In genomic region chr5:72246239-72246580, GRCh38 we compare ENCODE assay signal across 10 cellular contexts.
A peak's percentile ranks its signal among the peaks of the same experiment; 100 is the strongest.
DNase-seq lines count a peak whose midpoint lies in the region; ATAC-seq, FAIRE-seq and TF ChIP-seq lines count a peak whose summit lies in the region.
"Had no signal": no experiment of that assay in that cellular context is flagged by ENCODE, and none has a peak within 500 bp of the region (broad histone marks: within the 10 kb centered on the region; RNA-seq: fewer than 3 reads in every experiment).

No MANE protein-coding gene starts in this region.

- no peak for DNase-seq in H54 (ENCODE audit: insufficient read length, low spot score)
- peak; percentile 38 for DNase-seq in OCI-M1 (lab: John Stamatoyannopoulos, UW)
- no peak for DNase-seq in esophagus squamous epithelium (lab: John Stamatoyannopoulos, UW)
- no peak for DNase-seq in stomach
- no peak for DNase-seq in GM03348 (ENCODE audit: low spot score)
- DNase-seq in activated T-cell treated with anti-CD3 and anti-CD28 coated beads, Interleukin-2, amount 50 U/mL, for 4 hours, result no peak
- DNase-seq in NCI-H1048 (lab: John Stamatoyannopoulos, UW), result no peak
- DNase-seq: activated gamma-delta T cell, MG63 had no signal

- no peaks in the 10 kb centered on the region for H3K9me3 Mint-ChIP-seq in activated T-cell treated with anti-CD3 and anti-CD28 coated beads, Interleukin-2, amount 50 U/mL, for 4 hours

- H3K27ac ChIP-seq in esophagus squamous epithelium (peak overlapping the region; percentile 13 to 73 (median 64)), stomach (peak overlapping the region in 4 of 5 donors; percentile 58 to 80 (median 68))

- H3K4me3 ChIP-seq in esophagus squamous epithelium (no peak overlapping the region), stomach (no peak overlapping the region)
- H3K4me3 ChIP-seq: MG63, skin epidermis had no signal

- peaks cover 18% of the 10 kb centered on the region for H3K4me1 Mint-ChIP-seq in activated T-cell treated with anti-CD3 and anti-CD28 coated beads, Interleukin-2, amount 50 U/mL, for 4 hours (ENCODE audit: low read depth)

- H3K9me3 ChIP-seq in esophagus squamous epithelium (no peaks in the 10 kb centered on the region), stomach (no peaks in the 10 kb centered on the region)
- H3K9me3 ChIP-seq: MG63 had no signal

- intact Hi-C loops in esophagus squamous epithelium (cut with DNase I), result loop anchor here (10.0 kb wide), 1 partner anchor 101 kb away; no protein-coding TSS in a partner anchor
- intact Hi-C loops in stomach (cut with DNase I; ENCODE audit: low total_unique reads), result no loop called here

- peak; percentile 43 for FAIRE-seq in H54 (lab: Jason Lieb, UNC)

- no peak for ATAC-seq in activated T-cell treated with anti-CD3 and anti-CD28 coated beads, Interleukin-2, amount 50 U/mL, for 4 hours

- no peak for TF ChIP-seq EP300 in stomach (IDR thresholded peaks at IDR 0.05)

- H3K36me3 Mint-ChIP-seq in activated T-cell treated with anti-CD3 and anti-CD28 coated beads, Interleukin-2, amount 50 U/mL, for 4 hours (ENCODE audit: insufficient read depth), result peaks cover 7% of the 10 kb centered on the region

- no peak overlapping the region for H3K4me3 Mint-ChIP-seq in activated T-cell treated with anti-CD3 and anti-CD28 coated beads, Interleukin-2, amount 50 U/mL, for 4 hours

- no peak for TF ChIP-seq POLR2A in H54 (IDR thresholded peaks at IDR 0.05; ENCODE audit: low read depth, low read length)
- no peak for TF ChIP-seq POLR2A in esophagus squamous epithelium (IDR thresholded peaks at IDR 0.05)
- no peak for TF ChIP-seq POLR2A in stomach (IDR thresholded peaks at IDR 0.05)

- TF ChIP-seq CTCF in esophagus squamous epithelium (IDR thresholded peaks at IDR 0.05) (peak in 3 of 6 experiments; percentile 10 to 13 (median 12)), stomach (IDR thresholded peaks at IDR 0.05) (peak in 2 of 7 experiments; percentile 14 to 27)

- peaks cover 5 to 52% (median 19%) of the 10 kb centered on the region in 3 donors for H3K4me1 ChIP-seq in esophagus squamous epithelium
- peaks cover 3 to 74% (median 49%) of the 10 kb centered on the region in 4 donors for H3K4me1 ChIP-seq in stomach

- H3K27me3 ChIP-seq in esophagus squamous epithelium (no peaks in the 10 kb centered on the region), stomach (no peaks in the 10 kb centered on the region)
- H3K27me3 ChIP-seq: MG63 had no signal

- H3K27me3 Mint-ChIP-seq in activated T-cell treated with anti-CD3 and anti-CD28 coated beads, Interleukin-2, amount 50 U/mL, for 4 hours (ENCODE audit: low read depth), result no peaks in the 10 kb centered on the region

- WGBS in esophagus squamous epithelium, 2 donors, result 33 to 58% methylated on average over 1 of the region's 1 CpG
- 48 to 88% (median 77%) methylated on average over 1 of the region's 1 CpG for WGBS in stomach, 5 donors

- H3K36me3 ChIP-seq in esophagus squamous epithelium (peaks cover 0 to 4% (median 0%) of the 10 kb centered on the region in 3 donors), stomach (no peaks in the 10 kb centered on the region)
